ENCODE assay signal across 9 cellular contexts in the genomic region with DNA sequence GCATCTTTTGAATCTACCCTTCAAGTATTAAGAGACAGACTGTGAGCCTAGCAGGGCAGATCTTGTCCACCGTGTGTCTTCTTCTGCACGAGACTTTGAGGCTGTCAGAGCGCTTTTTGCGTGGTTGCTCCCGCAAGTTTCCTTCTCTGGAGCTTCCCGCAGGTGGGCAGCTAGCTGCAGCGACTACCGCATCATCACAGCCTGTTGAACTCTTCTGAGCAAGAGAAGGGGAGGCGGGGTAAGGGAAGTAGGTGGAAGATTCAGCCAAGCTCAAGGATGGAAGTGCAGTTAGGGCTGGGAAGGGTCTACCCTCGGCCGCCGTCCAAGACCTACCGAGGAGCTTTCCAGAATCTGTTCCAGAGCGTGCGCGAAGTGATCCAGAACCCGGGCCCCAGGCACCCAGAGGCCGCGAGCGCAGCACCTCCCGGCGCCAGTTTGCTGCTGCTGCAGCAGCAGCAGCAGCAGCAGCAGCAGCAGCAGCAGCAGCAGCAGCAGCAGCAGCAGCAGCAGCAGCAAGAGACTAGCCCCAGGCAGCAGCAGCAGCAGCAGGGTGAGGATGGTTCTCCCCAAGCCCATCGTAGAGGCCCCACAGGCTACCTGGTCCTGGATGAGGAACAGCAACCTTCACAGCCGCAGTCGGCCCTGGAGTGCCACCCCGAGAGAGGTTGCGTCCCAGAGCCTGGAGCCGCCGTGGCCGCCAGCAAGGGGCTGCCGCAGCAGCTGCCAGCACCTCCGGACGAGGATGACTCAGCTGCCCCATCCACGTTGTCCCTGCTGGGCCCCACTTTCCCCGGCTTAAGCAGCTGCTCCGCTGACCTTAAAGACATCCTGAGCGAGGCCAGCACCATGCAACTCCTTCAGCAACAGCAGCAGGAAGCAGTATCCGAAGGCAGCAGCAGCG. TPM values are rescaled to one million over a fixed set of nuclear protein-coding genes. Genes with fewer than 3 reads are reported as not detected.
A peak's percentile ranks its signal among the peaks of the same experiment; 100 is the strongest.
DNase-seq lines count a peak whose midpoint lies in the region; ATAC-seq and TF ChIP-seq lines count a peak whose summit lies in the region.
"Had no signal": no experiment of that assay in that cellular context is flagged by ENCODE, and none has a peak within 500 bp of the region (broad histone marks: within the 10 kb centered on the region; RNA-seq: fewer than 3 reads in every experiment).

No MANE protein-coding gene starts in this region.

- H3K36me3 ChIP-seq in breast epithelium (no peaks in the 10 kb centered on the region), thyroid gland (no peaks in the 10 kb centered on the region)

- H3K4me3 ChIP-seq in breast epithelium (peak overlapping the region; percentile 52 to 72 (median 54)), thyroid gland (replicated peaks in 1 of 3) (peak overlapping the region in 2 of 3 donors; percentile 13 to 30)

- TF ChIP-seq POLR2A in breast epithelium (IDR thresholded peaks at IDR 0.05) (no peak), thyroid gland (IDR thresholded peaks at IDR 0.05) (no peak), GM18505 (IDR thresholded peaks at IDR 0.05; ENCODE audit: borderline replicate concordance, extremely low read depth, insufficient read depth, insufficient read length) (no peak)

- no peak for ATAC-seq in GM18505 (IDR thresholded peaks at IDR 0.05; ENCODE audit: unreplicated experiment)

- H3K9me3 ChIP-seq in breast epithelium (no peaks in the 10 kb centered on the region), thyroid gland (no peaks in the 10 kb centered on the region)

- no peak for TF ChIP-seq CTCF in breast epithelium (IDR thresholded peaks at IDR 0.05)
- TF ChIP-seq CTCF in thyroid gland (IDR thresholded peaks at IDR 0.05): no peak

- intact Hi-C loops in breast epithelium (cut with DNase I; ENCODE audit: low total_unique reads) (no loop called here), thyroid gland (cut with DNase I) (no loop called here)

- peak overlapping the region in 1 of 2 donors; percentile 80 for H3K27ac ChIP-seq in breast epithelium
- peak overlapping the region in 1 of 3 donors; percentile 27 for H3K27ac ChIP-seq in thyroid gland

- WGBS in thyroid gland, 2 donors: 2 to 3% methylated on average over 7 to 14 of the region's 39 CpGs

- DNase-seq in NCI-H2171 treated with DMSO at 0.1 percent for 48 hours (lab: John Stamatoyannopoulos, UW) (peak; percentile 43), NCI-H2171 (lab: John Stamatoyannopoulos, UW) (no peak), breast epithelium (ENCODE audit: low spot score in 2 of 2) (no peak), left kidney (ENCODE audit: low read depth, low spot score) (peak; percentile 19), thyroid gland (peak; percentile 17 to 23), NCI-H524 (lab: John Stamatoyannopoulos, UW) (no peak), cerebellum (ENCODE audit: low spot score) (no peak)

- H3K4me1 ChIP-seq in breast epithelium (no peaks in the 10 kb centered on the region), thyroid gland (no peaks in the 10 kb centered on the region)

- H3K27me3 ChIP-seq in breast epithelium (peaks cover 0 to 41% of the 10 kb centered on the region in 2 donors), thyroid gland (no peaks in the 10 kb centered on the region)

RNA-seq across cellular contexts. Expression of a gene that starts 1.3 kb away (rescaled TPM):
- total RNA-seq in breast epithelium (10 to 100 TPM; 29.1 to 51.8 (median 35.7) TPM), thyroid gland (10 to 100 TPM in 3 of 4 donors, 1 to 10 TPM in 1; 5.2 to 15.0 (median 11.6) TPM), cerebellum (2.1 TPM)
- total RNA-seq: B cell had no signal

Comparison
In these comparisons a context has a peak if more than half of its experiments do, and no peak if none do; other contexts are left out.
1. DNase-seq: peak in NCI-H2171 treated with DMSO at 0.1 percent for 48 hours (single experiment), left kidney (single experiment) and thyroid gland (2 of 2); none in NCI-H2171 (single experiment), breast epithelium (0 of 2), NCI-H524 (0 of 2) and cerebellum (single experiment).